ENCODE assay signal across 17 cellular contexts in the genomic region with DNA sequence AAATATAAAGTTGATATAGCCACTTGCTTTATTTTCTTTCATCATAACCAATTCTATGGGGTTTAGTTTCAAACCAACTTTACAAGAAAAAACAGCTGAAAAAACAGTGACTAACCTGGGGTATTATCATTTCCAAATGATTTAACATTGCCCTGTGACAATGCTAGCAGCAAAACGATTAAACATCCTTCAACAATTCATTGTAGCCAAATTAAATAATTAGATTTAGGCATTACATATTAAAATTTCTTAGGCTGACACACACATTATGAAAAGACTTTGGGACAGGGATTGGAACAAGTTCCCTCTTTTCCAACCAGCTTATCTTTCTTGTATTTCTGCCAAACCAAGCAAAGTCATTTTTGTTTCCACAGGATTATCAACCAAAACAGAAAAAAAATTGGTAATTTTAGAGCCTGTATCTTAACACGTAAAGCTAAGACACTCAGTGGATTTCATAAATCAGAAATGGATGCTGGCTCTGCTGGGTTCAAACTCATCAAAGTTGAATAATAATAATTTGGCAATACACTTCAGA.
A peak's percentile ranks its signal among the peaks of the same experiment; 100 is the strongest.
DNase-seq lines count a peak whose midpoint lies in the region; ATAC-seq, FAIRE-seq and TF ChIP-seq lines count a peak whose summit lies in the region.
"Had no signal": no experiment of that assay in that cellular context is flagged by ENCODE, and none has a peak within 500 bp of the region (broad histone marks: within the 10 kb centered on the region; RNA-seq: fewer than 3 reads in every experiment).

No MANE protein-coding gene starts in this region.

- FAIRE-seq in astrocyte (lab: Jason Lieb, UNC): no peak
- FAIRE-seq: A204.1, G401.6 had no signal

- H3K27ac Mint-ChIP-seq in astrocyte (ENCODE audit: unreplicated experiment): no peak overlapping the region
- H3K27ac Mint-ChIP-seq: activated CD4-positive, alpha-beta T cell treated with anti-CD3 and anti-CD28 coated beads, Interleukin-2, amount 10 ng/mL, durations not matched to agents 7 days and 5 days; activated naive CD4-positive, alpha-beta T cell treated with anti-CD3 and anti-CD28 coated beads, Interleukin-2, amount 10 ng/mL, durations not matched to agents 7 days and 5 days had no signal

- peak overlapping the region; percentile 49 for H3K4me2 ChIP-seq in astrocyte (ENCODE audit: low read length)

- no peaks in the 10 kb centered on the region for H3K27me3 ChIP-seq in astrocyte (ENCODE audit: insufficient read depth, low read length)
- H3K27me3 ChIP-seq: thyroid gland had no signal

- H3K9me3 Mint-ChIP-seq in astrocyte (ENCODE audit: unreplicated experiment): no peaks in the 10 kb centered on the region
- H3K9me3 Mint-ChIP-seq: activated CD4-positive, alpha-beta T cell treated with anti-CD3 and anti-CD28 coated beads, Interleukin-2, amount 10 ng/mL, durations not matched to agents 7 days and 5 days; activated naive CD4-positive, alpha-beta T cell treated with anti-CD3 and anti-CD28 coated beads, Interleukin-2, amount 10 ng/mL, durations not matched to agents 7 days and 5 days had no signal

- ATAC-seq in Right ventricle myocardium superior (ENCODE audit: poor library complexity): peak; percentile 72
- peak; percentile 23 to 60 for ATAC-seq in left cardiac atrium
- ATAC-seq in GM21367 (IDR thresholded peaks at IDR 0.05; ENCODE audit: unreplicated experiment): no peak
- no peak for ATAC-seq in GM21619 (IDR thresholded peaks at IDR 0.05; ENCODE audit: unreplicated experiment)
- no peak for ATAC-seq in GM19397 (IDR thresholded peaks at IDR 0.05; ENCODE audit: unreplicated experiment)

- H3K4me1 Mint-ChIP-seq in astrocyte (ENCODE audit: low read depth, unreplicated experiment): peaks cover 8% of the 10 kb centered on the region
- H3K4me1 Mint-ChIP-seq: activated CD4-positive, alpha-beta T cell treated with anti-CD3 and anti-CD28 coated beads, Interleukin-2, amount 10 ng/mL, durations not matched to agents 7 days and 5 days; activated naive CD4-positive, alpha-beta T cell treated with anti-CD3 and anti-CD28 coated beads, Interleukin-2, amount 10 ng/mL, durations not matched to agents 7 days and 5 days had no signal

- H3K36me3 Mint-ChIP-seq in astrocyte (ENCODE audit: low read depth, unreplicated experiment): no peaks in the 10 kb centered on the region
- H3K36me3 Mint-ChIP-seq: activated naive CD4-positive, alpha-beta T cell treated with anti-CD3 and anti-CD28 coated beads, Interleukin-2, amount 10 ng/mL, durations not matched to agents 7 days and 5 days had no signal

- no peaks in the 10 kb centered on the region for H3K9me3 ChIP-seq in astrocyte (ENCODE audit: insufficient read depth, low read depth, low read length)
- H3K9me3 ChIP-seq: thyroid gland had no signal

- H3K27ac ChIP-seq in astrocyte (ENCODE audit: low read depth, low read length): peak overlapping the region; percentile 37

- no peaks in the 10 kb centered on the region for H3K79me2 ChIP-seq in astrocyte (ENCODE audit: insufficient read depth, low read length)

- H3K4me1 ChIP-seq in astrocyte (ENCODE audit: insufficient read depth, low read length): peaks cover 32% of the 10 kb centered on the region

- TF ChIP-seq CTCF in astrocyte (IDR thresholded peaks at IDR 0.05; ENCODE audit: insufficient read depth, low read depth, low read length): no peak

- no peaks in the 10 kb centered on the region for H3K36me3 ChIP-seq in astrocyte (ENCODE audit: insufficient read depth, low read length)
- H3K36me3 ChIP-seq: thyroid gland had no signal

- H3K27me3 Mint-ChIP-seq in astrocyte (ENCODE audit: low read depth, unreplicated experiment): no peaks in the 10 kb centered on the region
- H3K27me3 Mint-ChIP-seq: activated CD4-positive, alpha-beta T cell treated with anti-CD3 and anti-CD28 coated beads, Interleukin-2, amount 10 ng/mL, durations not matched to agents 7 days and 5 days; activated naive CD4-positive, alpha-beta T cell treated with anti-CD3 and anti-CD28 coated beads, Interleukin-2, amount 10 ng/mL, durations not matched to agents 7 days and 5 days had no signal

- H3K9ac ChIP-seq in astrocyte (ENCODE audit: low read length): no peak overlapping the region

- H2AFZ ChIP-seq in astrocyte (ENCODE audit: low read depth, low read length): no peak overlapping the region

- no peaks in the 10 kb centered on the region for H4K20me1 ChIP-seq in astrocyte (ENCODE audit: insufficient read depth, low read length)

- DNase-seq in Right ventricle myocardium superior (no peak), cardiac septum (ENCODE audit: low spot score) (no peak), astrocyte (ENCODE audit: low read depth) (peak; percentile 83), left cardiac atrium (no peak), NCI-H524 (lab: John Stamatoyannopoulos, UW) (no peak)
- DNase-seq: activated CD4-positive, alpha-beta T cell treated with anti-CD3 and anti-CD28 coated beads, Interleukin-2, amount 10 ng/mL, durations not matched to agents 7 days and 5 days; activated naive CD4-positive, alpha-beta T cell treated with anti-CD3 and anti-CD28 coated beads, Interleukin-2, amount 10 ng/mL, durations not matched to agents 7 days and 5 days; Kasumi-1; NCI-H1694 treated with DMSO at 0.1 percent for 48 hours; NCI-H526 treated with DMSO at 0.1 percent for 48 hours; stimulated activated CD4-positive, alpha-beta T cell treated with anti-CD3 and anti-CD28 coated beads, Interleukin-4, amount 100 ng/mL, for 4 hours had no signal

- no peak overlapping the region for H3K4me3 Mint-ChIP-seq in astrocyte (ENCODE audit: unreplicated experiment)
- H3K4me3 Mint-ChIP-seq: activated CD4-positive, alpha-beta T cell treated with anti-CD3 and anti-CD28 coated beads, Interleukin-2, amount 10 ng/mL, durations not matched to agents 7 days and 5 days; activated naive CD4-positive, alpha-beta T cell treated with anti-CD3 and anti-CD28 coated beads, Interleukin-2, amount 10 ng/mL, durations not matched to agents 7 days and 5 days had no signal

- intact Hi-C loops in Right ventricle myocardium superior (cut with DNase I) (no loop called here), cardiac septum (cut with DNase I) (no loop called here), left cardiac atrium (cut with DNase I) (no loop called here)

- no peak overlapping the region for H3K4me3 ChIP-seq in astrocyte (ENCODE audit: insufficient read depth, low read depth, low read length)
- H3K4me3 ChIP-seq: thyroid gland had no signal

Comparison
In these comparisons a context has a peak if more than half of its experiments do, and no peak if none do; other contexts are left out.
1. ATAC-seq: peak in Right ventricle myocardium superior (single experiment) and left cardiac atrium (2 of 2); none in GM21367 (single experiment), GM21619 (single experiment) and GM19397 (single experiment).